ENCODE assay signal across 22 cellular contexts in genomic region chr6:165782812-165783211, GRCh38.
A peak's percentile ranks its signal among the peaks of the same experiment; 100 is the strongest.
DNase-seq lines count a peak whose midpoint lies in the region; ATAC-seq and TF ChIP-seq lines count a peak whose summit lies in the region.
"Had no signal": no experiment of that assay in that cellular context is flagged by ENCODE, and none has a peak within 500 bp of the region (broad histone marks: within the 10 kb centered on the region; RNA-seq: fewer than 3 reads in every experiment).

No MANE protein-coding gene starts in this region.

- no peak overlapping the region for H3K14ac ChIP-seq in IMR-90 (replicated peaks; ENCODE audit: low read depth, low read length)

- BruUV-seq in IMR-90 (replicated peaks; lab: Mats Ljungman, UMichigan), result no TSS peak

- no peak overlapping the region for H2BK15ac ChIP-seq in IMR-90 (ENCODE audit: low read depth, low read length)

- TF ChIP-seq RAD21 in IMR-90 (IDR thresholded peaks at IDR 0.05; ENCODE audit: low read length) (no peak), neural cell (conservative IDR thresholded peaks at IDR 0.05) (no peak)

- no peak for TF ChIP-seq POLR2A in IMR-90 (IDR thresholded peaks at IDR 0.05; ENCODE audit: low read depth, low read length)
- TF ChIP-seq POLR2A in esophagus muscularis mucosa (IDR thresholded peaks at IDR 0.05; ENCODE audit: low read depth), result no peak

- H3K9ac ChIP-seq in DND-41 (ENCODE audit: low read depth, low read length), result no peak overlapping the region
- H3K9ac ChIP-seq in IMR-90 (ENCODE audit: low read depth, low read length), result no peak overlapping the region
- H3K9ac ChIP-seq in neural cell (ENCODE audit: low read length), result no peak overlapping the region
- H3K9ac ChIP-seq: BLaER1 treated with 17β-estradiol and CSF1 and Interleukin-3, amounts not matched to agents 10 nM and 100 nM; GM23248 had no signal

- H3K36me3 ChIP-seq in DND-41 (ENCODE audit: insufficient read depth, low read length) (no peaks in the 10 kb centered on the region), IMR-90 (ENCODE audit: control insufficient read depth, insufficient read depth, low read length) (peaks cover 2% of the 10 kb centered on the region; the same call in 1 of the 2 replicates), esophagus muscularis mucosa (no peaks in the 10 kb centered on the region), neural cell (ENCODE audit: insufficient read depth, low read length) (no peaks in the 10 kb centered on the region), mucosa of descending colon (ENCODE audit: low read depth) (no peaks in the 10 kb centered on the region)
- H3K36me3 ChIP-seq: BE2C; BLaER1 treated with 17β-estradiol and CSF1 and Interleukin-3, amounts not matched to agents 10 nM and 100 nM had no signal

- H2BK120ac ChIP-seq in IMR-90 (ENCODE audit: low read depth, low read length), result no peak overlapping the region

- no peak overlapping the region for H3K4me3 ChIP-seq in DND-41 (ENCODE audit: low read depth in 1 of 2, low read length in 2 of 2)
- no peak overlapping the region for H3K4me3 ChIP-seq in IMR-90 (ENCODE audit: insufficient read depth, low read depth, low read length)
- no peak overlapping the region for H3K4me3 ChIP-seq in esophagus muscularis mucosa
- H3K4me3 ChIP-seq in neural cell (ENCODE audit: low read length), result peak overlapping the region; percentile 32
- H3K4me3 ChIP-seq in mucosa of descending colon, result no peak overlapping the region
- H3K4me3 ChIP-seq: A549; BLaER1 treated with 17β-estradiol and CSF1 and Interleukin-3, amounts not matched to agents 10 nM and 100 nM; GM23248 had no signal

- H3K56ac ChIP-seq in IMR-90 (ENCODE audit: extremely low read depth, insufficient read depth, low read length), result no peak overlapping the region

- no peak overlapping the region for H4K8ac ChIP-seq in IMR-90 (ENCODE audit: low read depth in 2 of 2, low read length in 2 of 2)

- H3K4ac ChIP-seq in IMR-90 (ENCODE audit: low read depth, low read length), result no peak overlapping the region

- H3F3A ChIP-seq in neural cell (ENCODE audit: insufficient read depth, low read length, poor library complexity, severe bottlenecking), result no peaks in the 10 kb centered on the region

- WGBS in IMR-90 (ENCODE audit: extremely low coverage in 2 of 2, insufficient read length in 1 of 2), 2 experiments, result no CpG with 5 or more reads among the region's 3 CpGs
- 98% methylated on average over 3 of the region's 3 CpGs for whole genome bisulfite sequencing in esophagus muscularis mucosa

- H3K18ac ChIP-seq in IMR-90 (ENCODE audit: low read depth, low read length), result no peak overlapping the region

- TF ChIP-seq CTCF in DND-41 (IDR thresholded peaks at IDR 0.05; ENCODE audit: borderline replicate concordance, extremely low read depth, low read length, poor library complexity, severe bottlenecking), result no peak
- no peak for TF ChIP-seq CTCF in IMR-90 (conservative IDR thresholded peaks at IDR 0.05; ENCODE audit: low read depth, low read length)
- TF ChIP-seq CTCF in esophagus muscularis mucosa (IDR thresholded peaks at IDR 0.05), result no peak
- no peak for TF ChIP-seq CTCF in neural cell (IDR thresholded peaks at IDR 0.05; ENCODE audit: poor library complexity, severe bottlenecking)
- TF ChIP-seq CTCF in mucosa of descending colon (IDR thresholded peaks at IDR 0.05), result no peak

- no peaks in the 10 kb centered on the region for H4K20me1 ChIP-seq in DND-41 (ENCODE audit: insufficient read depth, low read length)
- no peaks in the 10 kb centered on the region for H4K20me1 ChIP-seq in IMR-90 (ENCODE audit: insufficient read depth, low read length)
- H4K20me1 ChIP-seq in neural cell (ENCODE audit: insufficient read depth), result no peaks in the 10 kb centered on the region
- H4K20me1 ChIP-seq: BLaER1 treated with 17β-estradiol and CSF1 and Interleukin-3, amounts not matched to agents 10 nM and 100 nM had no signal

- H2AK5ac ChIP-seq in IMR-90 (ENCODE audit: low read depth, low read length), result no peak overlapping the region

- no peak overlapping the region for H3K27ac ChIP-seq in DND-41 (ENCODE audit: low read length)
- no peak overlapping the region for H3K27ac ChIP-seq in IMR-90 (ENCODE audit: insufficient read depth, low read length)
- H3K27ac ChIP-seq in esophagus muscularis mucosa (replicated peaks in 1 of 4), result no peak overlapping the region
- no peak overlapping the region for H3K27ac ChIP-seq in neural cell (ENCODE audit: low read length)
- H3K27ac ChIP-seq: A549; BLaER1 treated with 17β-estradiol and CSF1 and Interleukin-3, amounts not matched to agents 10 nM and 100 nM; GM23248 had no signal

- H2AFZ ChIP-seq in DND-41 (ENCODE audit: low read depth, low read length), result no peak overlapping the region
- no peak overlapping the region for H2AFZ ChIP-seq in IMR-90 (replicated peaks; ENCODE audit: low read length, poor library complexity)
- H2AFZ ChIP-seq in neural cell (ENCODE audit: low read depth, low read length), result no peak overlapping the region
- H2AFZ ChIP-seq: GM23248 had no signal

- peak; percentile 74 for ATAC-seq in DND-41 (ENCODE audit: insufficient read depth, low read depth)
- peak; percentile 71 for ATAC-seq in IMR-90 (ENCODE audit: low read depth)
- ATAC-seq in GM18870 (IDR thresholded peaks at IDR 0.05; ENCODE audit: unreplicated experiment), result no peak
- no peak for ATAC-seq in mucosa of descending colon
- ATAC-seq in HG03196 (IDR thresholded peaks at IDR 0.05; ENCODE audit: unreplicated experiment), result no peak
- ATAC-seq: A549 had no signal

- H2BK5ac ChIP-seq in IMR-90 (ENCODE audit: low read depth, low read length, poor library complexity, severe bottlenecking), result no peak overlapping the region

- CTCF ChIA-PET in IMR-90 (lab: Yijun Ruan, JAX), result no interaction called here

- POLR2A ChIA-PET in IMR-90 (lab: Charles Lee; ENCODE audit: unreplicated experiment), result no interaction called here

- H3K27me3 ChIP-seq in DND-41 (ENCODE audit: insufficient read depth, low read length, poor library complexity), result peaks cover 7% of the 10 kb centered on the region
- H3K27me3 ChIP-seq in IMR-90 (ENCODE audit: control insufficient read depth, insufficient read depth, low read length), result no peaks in the 10 kb centered on the region
- no peaks in the 10 kb centered on the region for H3K27me3 ChIP-seq in esophagus muscularis mucosa
- H3K27me3 ChIP-seq in neural cell (ENCODE audit: insufficient read depth, low read depth, low read length), result no peaks in the 10 kb centered on the region
- H3K27me3 ChIP-seq: BE2C; BLaER1 treated with 17β-estradiol and CSF1 and Interleukin-3, amounts not matched to agents 10 nM and 100 nM had no signal

- TF ChIP-seq EP300 in esophagus muscularis mucosa (IDR thresholded peaks at IDR 0.05) (no peak), neural cell (conservative IDR thresholded peaks at IDR 0.05; ENCODE audit: poor library complexity, severe bottlenecking) (no peak)

- no peak overlapping the region for H3K23ac ChIP-seq in IMR-90 (ENCODE audit: low read depth, low read length)

- in situ Hi-C loops in IMR-90 (cut with MboI; ENCODE audit: low sequenced_read_pairs), result no loop called here

- H3K4me1 ChIP-seq in DND-41 (ENCODE audit: insufficient read depth, low read length) (no peaks in the 10 kb centered on the region; the same call in 1 of the 2 replicates), IMR-90 (ENCODE audit: control insufficient read depth, insufficient read depth, low read length) (no peaks in the 10 kb centered on the region), esophagus muscularis mucosa (no peaks in the 10 kb centered on the region), mucosa of descending colon (ENCODE audit: low read depth) (no peaks in the 10 kb centered on the region)
- H3K4me1 ChIP-seq: A549; BE2C; BLaER1 treated with 17β-estradiol and CSF1 and Interleukin-3, amounts not matched to agents 10 nM and 100 nM had no signal

- H3K9me3 ChIP-seq in DND-41 (ENCODE audit: insufficient read depth, low read length, severe bottlenecking) (no peaks in the 10 kb centered on the region), IMR-90 (ENCODE audit: control insufficient read depth, insufficient read depth, low read length) (no peaks in the 10 kb centered on the region), esophagus muscularis mucosa (no peaks in the 10 kb centered on the region), neural cell (ENCODE audit: low read length) (no peaks in the 10 kb centered on the region), mucosa of descending colon (no peaks in the 10 kb centered on the region)
- H3K9me3 ChIP-seq: A549; BE2C; BLaER1 treated with 17β-estradiol and CSF1 and Interleukin-3, amounts not matched to agents 10 nM and 100 nM had no signal

- H3K9me1 ChIP-seq in IMR-90 (ENCODE audit: insufficient read depth, low read length), result no peaks in the 10 kb centered on the region

- dilution Hi-C loops in IMR-90 (cut with HindIII; ENCODE audit: low sequenced_read_pairs, unreplicated experiment), result no loop called here

- H2BK20ac ChIP-seq in IMR-90 (ENCODE audit: low read depth, low read length), result no peak overlapping the region

- no peaks in the 10 kb centered on the region for H3K79me1 ChIP-seq in IMR-90 (ENCODE audit: low read depth in 1 of 2, low read length in 2 of 2)

- H3K9me2 ChIP-seq in neural cell (ENCODE audit: insufficient read depth, low read length), result no peaks in the 10 kb centered on the region

- H3K4me2 ChIP-seq in DND-41 (ENCODE audit: insufficient read depth, low read length) (no peak overlapping the region), IMR-90 (ENCODE audit: low read depth, low read length) (no peak overlapping the region), neural cell (ENCODE audit: low read length) (no peak overlapping the region)
- H3K4me2 ChIP-seq: A549; BLaER1 treated with 17β-estradiol and CSF1 and Interleukin-3, amounts not matched to agents 10 nM and 100 nM had no signal

- no peak overlapping the region for H4K5ac ChIP-seq in IMR-90 (ENCODE audit: low read depth, low read length)

- DNase-seq in DND-41, result no peak
- peak; percentile 14 for DNase-seq in IMR-90
- DNase-seq in esophagus muscularis mucosa (ENCODE audit: extremely low spot score), result peak; percentile 7
- DNase-seq in activated naive CD4-positive, alpha-beta T cell (lab: John Stamatoyannopoulos, UW), result no peak
- DNase-seq in mucosa of descending colon, result no peak
- DNase-seq: 8988T; ACHN; AML-193; BE2C; CD4-positive, alpha-beta T cell; CD8-positive, alpha-beta memory T cell; DMS 273 treated with DMSO at 0.1 percent for 48 hours; DMS79; GF-D8; GM23248; H7; HCEC 1CT had no signal

- no peak overlapping the region for H4K91ac ChIP-seq in IMR-90 (ENCODE audit: insufficient read depth, low read depth, low read length)

- no peak overlapping the region for H2AK9ac ChIP-seq in IMR-90 (replicated peaks; ENCODE audit: low read depth, low read length, poor library complexity)

- intact Hi-C loops in IMR-90 (cut with micrococcal nuclease), result no loop called here
- intact Hi-C loops in esophagus muscularis mucosa (cut with DNase I), result no loop called here
- intact Hi-C loops in mucosa of descending colon (cut with DNase I, micrococcal nuclease), result no loop called here

- H3K79me2 ChIP-seq in DND-41 (ENCODE audit: insufficient read depth, low read length), result no peaks in the 10 kb centered on the region
- no peaks in the 10 kb centered on the region for H3K79me2 ChIP-seq in neural cell (replicated peaks; ENCODE audit: insufficient read depth, low read length)

TF ChIP-seq in IMR-90, 13 proteins besides CTCF, POLR2A, EP300 and RAD21 (continues in another document):
- TF ChIP-seq RCOR1 (IDR thresholded peaks at IDR 0.05; ENCODE audit: insufficient replicate concordance, low read length), result no peak

TF ChIP-seq in neural cell, 6 proteins besides CTCF, POLR2A, EP300 and RAD21 (continues in another document):
- TF ChIP-seq SMC3 (conservative IDR thresholded peaks at IDR 0.05; ENCODE audit: poor library complexity), result no peak

Comparison
In these comparisons a context has a peak if more than half of its experiments do, and no peak if none do; other contexts are left out.
1. ATAC-seq: peak in DND-41 (single experiment) and IMR-90 (single experiment); none in GM18870 (single experiment), mucosa of descending colon (single experiment) and HG03196 (single experiment).
2. DNase-seq: peak in IMR-90 (single experiment) and esophagus muscularis mucosa (single experiment); none in DND-41 (single experiment), activated naive CD4-positive, alpha-beta T cell (0 of 4) and mucosa of descending colon (0 of 3).